ENCODE assay signal across 8 cellular contexts in the genomic region with DNA sequence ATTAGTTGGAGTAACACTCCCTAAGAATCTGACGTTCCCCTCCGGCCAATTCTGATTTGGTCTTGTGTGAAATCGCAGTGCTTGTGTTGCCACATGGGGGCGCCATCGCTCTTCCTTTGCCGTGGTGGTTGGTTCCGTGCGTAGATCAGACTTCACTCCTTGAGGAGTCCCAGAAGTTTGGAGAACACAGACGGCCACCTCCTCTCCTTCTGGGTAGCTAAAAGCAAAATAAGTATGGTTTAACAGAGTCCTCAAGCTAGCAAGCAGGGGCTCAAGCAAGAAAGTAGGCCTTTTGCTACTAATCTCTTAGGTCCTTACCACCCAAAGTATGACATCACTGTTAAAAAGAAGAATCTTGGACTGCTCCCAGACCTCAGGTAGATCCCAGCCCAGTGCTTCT. TPM values are rescaled to one million over a fixed set of nuclear protein-coding genes. Genes with fewer than 3 reads are reported as not detected.
DNase-seq lines count a peak whose midpoint lies in the region; ATAC-seq lines count a peak whose summit lies in the region.

No MANE protein-coding gene starts in this region.

- no peak overlapping the region for H3K4ac ChIP-seq in mesenchymal stem cell (ENCODE audit: low read depth in 1 of 2, low read length in 2 of 2)

- DNase-seq in G401 (ENCODE audit: low spot score) (peak; percentile 83), NOMO-1 treated with DMSO at 0.1 percent for 48 hours (lab: John Stamatoyannopoulos, UW; ENCODE audit: unreplicated experiment) (peak; percentile 76), mesenchymal stem cell (peak; percentile 80)
- DNase-seq in activated CD8-positive, alpha-beta memory T cell treated with anti-CD3 and anti-CD28 coated beads for 1 hour (ENCODE audit: extremely low read depth in 1 of 2, low read depth in 1 of 2), result peak; percentile 51 to 69
- DNase-seq in effector memory CD8-positive, alpha-beta T cell, result peak; percentile 62 to 69 (median 66)
- peak; percentile 33 to 42 for DNase-seq in stimulated activated CD8-positive, alpha-beta memory T cell treated with anti-CD3 and anti-CD28 coated beads, Interleukin-15, amount 100 ng/mL, for 4 hours (ENCODE audit: low read depth in 2 of 2)

- H3K27ac ChIP-seq in mesenchymal stem cell (ENCODE audit: low read length, poor library complexity, severe bottlenecking), result no peak overlapping the region

- H3K18ac ChIP-seq in mesenchymal stem cell (ENCODE audit: low read depth in 1 of 2, low read length in 2 of 2), result no peak overlapping the region

- in situ Hi-C loops in G401 (cut with HindIII; ENCODE audit: low sequenced_read_pairs), result no loop called here

- H3K9me3 ChIP-seq in mesenchymal stem cell (ENCODE audit: control insufficient read depth, low read length), result no peaks in the 10 kb centered on the region

- no peak overlapping the region for H2BK120ac ChIP-seq in mesenchymal stem cell (ENCODE audit: low read depth, low read length)

- no peak overlapping the region for H3K23ac ChIP-seq in mesenchymal stem cell (ENCODE audit: low read length in 2 of 2)

- H3K27me3 ChIP-seq in mesenchymal stem cell (ENCODE audit: control insufficient read depth in 1 of 2, insufficient read depth in 1 of 2, low read length in 2 of 2), result peaks cover 0 to 16% of the 10 kb centered on the region in 2 experiments

- no peak overlapping the region for H2BK15ac ChIP-seq in mesenchymal stem cell (ENCODE audit: low read depth, poor library complexity, severe bottlenecking)

- H3K4me3 ChIP-seq in mesenchymal stem cell (ENCODE audit: insufficient read depth in 1 of 2, low read depth in 1 of 2, low read length in 2 of 2), result no peak overlapping the region

- H3K9me3 Mint-ChIP-seq in effector memory CD8-positive, alpha-beta T cell, result no peaks in the 10 kb centered on the region

- no peak overlapping the region for H2BK5ac ChIP-seq in mesenchymal stem cell (ENCODE audit: low read depth, low read length, poor library complexity, severe bottlenecking)

- no peak overlapping the region for H2AFZ ChIP-seq in mesenchymal stem cell (ENCODE audit: low read depth, low read length)

- no peak overlapping the region for H3K14ac ChIP-seq in mesenchymal stem cell (ENCODE audit: low read length in 2 of 2)

- H3K36me3 Mint-ChIP-seq in effector memory CD8-positive, alpha-beta T cell (ENCODE audit: insufficient read depth), result no peaks in the 10 kb centered on the region

- WGBS in mesenchymal stem cell, result 2% methylated on average over 9 of the region's 9 CpGs

- H3K27me3 Mint-ChIP-seq in effector memory CD8-positive, alpha-beta T cell, result no peaks in the 10 kb centered on the region

- peak overlapping the region in 1 of 2 donors; percentile 54 for H3K27ac Mint-ChIP-seq in effector memory CD8-positive, alpha-beta T cell

- H3K36me3 ChIP-seq in mesenchymal stem cell (ENCODE audit: control insufficient read depth in 1 of 2, insufficient read depth in 2 of 2, low read depth in 1 of 2, low read length in 2 of 2), result peaks cover 0 to 8% of the 10 kb centered on the region in 2 experiments

- H3K79me1 ChIP-seq in mesenchymal stem cell (replicated peaks; ENCODE audit: low read length, poor library complexity, severe bottlenecking), result peaks cover 6% of the 10 kb centered on the region

- peaks cover 2% of the 10 kb centered on the region for H3K4me1 ChIP-seq in mesenchymal stem cell (ENCODE audit: control insufficient read depth, insufficient read depth, low read depth, low read length)

- no peak overlapping the region for H4K8ac ChIP-seq in mesenchymal stem cell (ENCODE audit: low read length)

- H3K4me1 Mint-ChIP-seq in effector memory CD8-positive, alpha-beta T cell (ENCODE audit: low read depth in 2 of 2), result peaks cover 16 to 20% of the 10 kb centered on the region in 2 donors

- H2BK12ac ChIP-seq in mesenchymal stem cell (ENCODE audit: low read length in 2 of 2), result no peak overlapping the region

- peak overlapping the region; percentile 39 for H3K9ac ChIP-seq in mesenchymal stem cell (ENCODE audit: low read length)

- no peak overlapping the region for H3K4me2 ChIP-seq in mesenchymal stem cell (ENCODE audit: low read length, poor library complexity, severe bottlenecking)

- H3K4me3 Mint-ChIP-seq in effector memory CD8-positive, alpha-beta T cell, result peak overlapping the region in 1 of 2 donors; percentile 28

- H4K91ac ChIP-seq in mesenchymal stem cell (ENCODE audit: low read length), result no peak overlapping the region

- no peak overlapping the region for H2AK5ac ChIP-seq in mesenchymal stem cell (ENCODE audit: low read length, severe bottlenecking)

- ATAC-seq in HG03460 (IDR thresholded peaks at IDR 0.05; ENCODE audit: unreplicated experiment), result peak; percentile 47
- peak; percentile 66 for ATAC-seq in effector memory CD8-positive, alpha-beta T cell (replicated peaks)
- ATAC-seq in HG02973 (IDR thresholded peaks at IDR 0.05; ENCODE audit: unreplicated experiment), result no peak

RNA-seq across cellular contexts. Expression of gene HSPA4, which starts 59.5 kb away (rescaled TPM):
- 217 and 267 TPM in 2 replicates for total RNA-seq in G401 (2014; rRNA removed; shearing (Covaris generic))
- 154 TPM for polyA plus RNA-seq in mesenchymal stem cell (2013, experiment 1 of 2)
- polyA plus RNA-seq in mesenchymal stem cell (2013, experiment 2 of 2), result 164 TPM
